In the genomic region with DNA sequence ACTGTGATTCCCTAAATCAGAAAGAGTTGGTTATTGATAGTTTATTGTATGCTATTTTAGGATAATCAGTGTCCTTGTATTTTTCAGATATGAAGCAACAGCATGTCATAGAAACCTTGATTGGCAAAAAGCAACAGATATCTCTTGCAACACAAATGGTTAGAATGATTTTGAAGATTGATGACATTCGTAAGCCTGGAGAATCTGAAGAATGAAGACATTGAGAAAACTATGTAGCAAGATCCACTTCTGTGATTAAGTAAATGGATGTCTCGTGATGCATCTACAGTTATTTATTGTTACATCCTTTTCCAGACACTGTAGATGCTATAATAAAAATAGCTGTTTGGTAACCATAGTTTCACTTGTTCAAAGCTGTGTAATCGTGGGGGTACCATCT, we compare ENCODE assay signal across 26 cellular contexts. TPM values are rescaled to one million over a fixed set of nuclear protein-coding genes. Genes with fewer than 3 reads are reported as not detected.
DNase-seq lines count a peak whose midpoint lies in the region; ATAC-seq, FAIRE-seq and TF ChIP-seq lines count a peak whose summit lies in the region.
"Had no signal": no experiment of that assay in that cellular context is flagged by ENCODE, and none has a peak within 500 bp of the region (broad histone marks: within the 10 kb centered on the region; RNA-seq: fewer than 3 reads in every experiment).

No MANE protein-coding gene starts in this region.

- no peaks in the 10 kb centered on the region for H3K4me1 ChIP-seq in GM12878 (ENCODE audit: control insufficient read depth, insufficient read depth, low read length)
- H3K4me1 ChIP-seq in trophoblast cell (ENCODE audit: control insufficient read depth in 1 of 2, insufficient read depth in 2 of 2, low read length in 2 of 2) = peaks cover under 1 to 2% of the 10 kb centered on the region in 2 experiments
- H3K4me1 ChIP-seq: foreskin keratinocyte, tibial artery had no signal

- H4K91ac ChIP-seq in trophoblast cell (ENCODE audit: low read depth, low read length) = no peak overlapping the region

- TF ChIP-seq EP300 in GM12878 (IDR thresholded peaks at IDR 0.05; ENCODE audit: borderline replicate concordance in 1 of 2, control insufficient read depth in 1 of 2, low read depth in 2 of 2, low read length in 2 of 2) = no peak

- H3K9me3 Mint-ChIP-seq in T-helper 2 cell treated with Interferon-gamma antibody and Interleukin-4, amounts not matched to agents 5 μg/mL and 100 μg/mL, for 36 hours = no peaks in the 10 kb centered on the region
- H3K9me3 Mint-ChIP-seq: activated naive CD4-positive, alpha-beta T cell treated with anti-CD3 and anti-CD28 coated beads, Interleukin-2, amount 10 ng/mL, durations not matched to agents 7 days and 5 days; central memory CD8-positive, alpha-beta T cell had no signal

- H3K27ac ChIP-seq in GM12878 (ENCODE audit: control insufficient read depth, insufficient read depth) = no peak overlapping the region
- no peak overlapping the region for H3K27ac ChIP-seq in trophoblast cell (ENCODE audit: low read depth, low read length)
- H3K27ac ChIP-seq: foreskin keratinocyte, KMS-11, tibial artery had no signal

- intact Hi-C loops in GM12878 (cut with micrococcal nuclease; ENCODE audit: unreplicated experiment) = no loop called here

- H2BK5ac ChIP-seq in trophoblast cell (ENCODE audit: low read depth, low read length, poor library complexity) = no peak overlapping the region

- H3K9me3 ChIP-seq in GM12878 (replicated peaks; ENCODE audit: control insufficient read depth, insufficient read depth, low read length) (no peaks in the 10 kb centered on the region), trophoblast cell (ENCODE audit: insufficient read depth, low read depth, low read length) (no peaks in the 10 kb centered on the region), T-helper 17 cell (ENCODE audit: control insufficient read depth, low read length, poor library complexity, severe bottlenecking) (no peaks in the 10 kb centered on the region)
- H3K9me3 ChIP-seq: tibial artery had no signal

- no peaks in the 10 kb centered on the region for H3K79me1 ChIP-seq in trophoblast cell (ENCODE audit: low read length)

- H4K12ac ChIP-seq in trophoblast cell (ENCODE audit: low read depth, low read length) = no peak overlapping the region

- no peak overlapping the region for H3K9ac ChIP-seq in GM12878 (ENCODE audit: control insufficient read depth, insufficient read depth, low read length)
- no peak overlapping the region for H3K9ac ChIP-seq in trophoblast cell (ENCODE audit: low read length)
- H3K9ac ChIP-seq: KMS-11 had no signal

- 76% methylated on average over 3 of the region's 3 CpGs for WGBS in GM12878 (ENCODE audit: insufficient coverage, insufficient replicate concordance, low lambda C conversion rate, missing lambda C conversion rate)
- no CpG with 5 or more reads among the region's 3 CpGs for WGBS in trophoblast cell (ENCODE audit: extremely low coverage, insufficient coverage, insufficient read length)

- POLR2A ChIA-PET in GM12878 (lab: Charles Lee) = interaction anchor here (1.9 kb wide), 1 partner anchor 14 kb away, joined by 7 read pairs; no protein-coding TSS in a partner anchor

- H3K4me3 Mint-ChIP-seq in T-helper 17 cell = no peak overlapping the region
- H3K4me3 Mint-ChIP-seq in T-helper 2 cell treated with Interferon-gamma antibody and Interleukin-4, amounts not matched to agents 5 μg/mL and 100 μg/mL, for 36 hours = no peak overlapping the region
- H3K4me3 Mint-ChIP-seq: activated CD4-positive, alpha-beta T cell treated with anti-CD3 and anti-CD28 coated beads for 36 hours; activated naive CD4-positive, alpha-beta T cell treated with anti-CD3 and anti-CD28 coated beads, Interleukin-2, amount 10 ng/mL, durations not matched to agents 7 days and 5 days; central memory CD8-positive, alpha-beta T cell had no signal

- no peak overlapping the region for H3K14ac ChIP-seq in trophoblast cell (ENCODE audit: low read length)

- H2AFZ ChIP-seq in GM12878 (ENCODE audit: control insufficient read depth, low read depth, low read length) (no peak overlapping the region), trophoblast cell (ENCODE audit: insufficient read depth, low read length, poor library complexity) (no peak overlapping the region)

- CTCF ChIA-PET in GM12878 (lab: Yijun Ruan, JAX) = interaction anchor here (1.2 kb wide), 1 partner anchor 40 kb away, joined by 3 read pairs; no protein-coding TSS in a partner anchor

- H4K8ac ChIP-seq in trophoblast cell (ENCODE audit: low read depth, low read length) = no peak overlapping the region

- BruUV-seq in GM12878 (replicated peaks; lab: Mats Ljungman, UMichigan) = TSS peak; percentile 7

- SMC1A ChIA-PET in GM12878 (lab: Charles Lee; ENCODE audit: uncharacterized antibody, unreplicated experiment) = interaction anchor here (0.8 to 1.2 kb wide), 2 partner anchors 13 to 19 kb away, joined by 4 to 5 read pairs; no protein-coding TSS in a partner anchor

- H4K20me1 ChIP-seq in GM12878 (ENCODE audit: control insufficient read depth, insufficient read depth) = no peaks in the 10 kb centered on the region

- H3K79me2 ChIP-seq in GM12878 (ENCODE audit: control insufficient read depth, insufficient read depth, low read length) (no peaks in the 10 kb centered on the region), trophoblast cell (ENCODE audit: control insufficient read depth, insufficient read depth, low read length, poor library complexity) (no peaks in the 10 kb centered on the region)

- no peak overlapping the region for H3K27ac Mint-ChIP-seq in T-helper 17 cell
- no peak overlapping the region for H3K27ac Mint-ChIP-seq in T-helper 2 cell treated with Interferon-gamma antibody and Interleukin-4, amounts not matched to agents 5 μg/mL and 100 μg/mL, for 36 hours
- H3K27ac Mint-ChIP-seq: activated CD4-positive, alpha-beta T cell treated with anti-CD3 and anti-CD28 coated beads for 36 hours; activated naive CD4-positive, alpha-beta T cell treated with anti-CD3 and anti-CD28 coated beads, Interleukin-2, amount 10 ng/mL, durations not matched to agents 7 days and 5 days had no signal

- RAD21 ChIA-PET in GM12878 (lab: Charles Lee; ENCODE audit: unreplicated experiment) = no interaction called here

- in situ Hi-C loops in GM12878 (cut with MboI) = no loop called here

- no peak overlapping the region for H2BK12ac ChIP-seq in trophoblast cell (ENCODE audit: low read length)

- H3K4me2 ChIP-seq in GM12878 (ENCODE audit: control insufficient read depth, insufficient read depth) = no peak overlapping the region
- H3K4me2 ChIP-seq in trophoblast cell (ENCODE audit: low read length) = no peak overlapping the region
- H3K4me2 ChIP-seq: KMS-11 had no signal

- peaks cover 6% of the 10 kb centered on the region for H3K36me3 Mint-ChIP-seq in T-helper 17 cell (ENCODE audit: low read depth)
- H3K36me3 Mint-ChIP-seq in T-helper 2 cell treated with Interferon-gamma antibody and Interleukin-4, amounts not matched to agents 5 μg/mL and 100 μg/mL, for 36 hours (ENCODE audit: low read depth) = peaks cover 40% of the 10 kb centered on the region

- no peak for FAIRE-seq in GM12878 (lab: Jason Lieb, UNC)
- FAIRE-seq: islet of Langerhans had no signal

- H3K23ac ChIP-seq in trophoblast cell (ENCODE audit: low read length) = no peak overlapping the region

- no peak overlapping the region for H3K4ac ChIP-seq in trophoblast cell (ENCODE audit: low read depth, low read length)

- H2AK5ac ChIP-seq in trophoblast cell (ENCODE audit: low read length) = no peak overlapping the region

- H3K4me1 Mint-ChIP-seq in T-helper 17 cell = peaks cover 10% of the 10 kb centered on the region
- peaks cover 4% of the 10 kb centered on the region for H3K4me1 Mint-ChIP-seq in T-helper 2 cell treated with Interferon-gamma antibody and Interleukin-4, amounts not matched to agents 5 μg/mL and 100 μg/mL, for 36 hours (ENCODE audit: low read depth)
- H3K4me1 Mint-ChIP-seq: activated naive CD4-positive, alpha-beta T cell treated with anti-CD3 and anti-CD28 coated beads, Interleukin-2, amount 10 ng/mL, durations not matched to agents 7 days and 5 days had no signal

- H3K36me3 ChIP-seq in GM12878 (ENCODE audit: control insufficient read depth in 2 of 2, insufficient read depth in 2 of 2, low read length in 1 of 2) = peaks cover 20 to 38% of the 10 kb centered on the region in 2 experiments
- H3K36me3 ChIP-seq in trophoblast cell (ENCODE audit: control insufficient read depth in 1 of 2, insufficient read depth in 2 of 2, low read length in 2 of 2) = peaks cover 24 to 37% of the 10 kb centered on the region in 2 experiments

- H3K27me3 Mint-ChIP-seq in T-helper 17 cell = no peaks in the 10 kb centered on the region
- no peaks in the 10 kb centered on the region for H3K27me3 Mint-ChIP-seq in T-helper 2 cell treated with Interferon-gamma antibody and Interleukin-4, amounts not matched to agents 5 μg/mL and 100 μg/mL, for 36 hours (ENCODE audit: low read depth)
- H3K27me3 Mint-ChIP-seq: activated CD4-positive, alpha-beta T cell treated with anti-CD3 and anti-CD28 coated beads for 36 hours; activated naive CD4-positive, alpha-beta T cell treated with anti-CD3 and anti-CD28 coated beads, Interleukin-2, amount 10 ng/mL, durations not matched to agents 7 days and 5 days; central memory CD8-positive, alpha-beta T cell had no signal

- no peak overlapping the region for H3K18ac ChIP-seq in trophoblast cell (ENCODE audit: low read length)

- H3K4me3 ChIP-seq in GM12878 (no peak overlapping the region), trophoblast cell (ENCODE audit: low read depth, low read length) (no peak overlapping the region)
- H3K4me3 ChIP-seq: tibial artery had no signal

- no peaks in the 10 kb centered on the region for H3K27me3 ChIP-seq in GM12878 (replicated peaks in 1 of 2; ENCODE audit: control insufficient read depth in 2 of 2, insufficient read depth in 2 of 2, low read length in 1 of 2)
- H3K27me3 ChIP-seq in trophoblast cell (ENCODE audit: insufficient read depth, low read length) = no peaks in the 10 kb centered on the region
- H3K27me3 ChIP-seq: foreskin keratinocyte, tibial artery had no signal

- TF ChIP-seq RAD21 in GM12878 (IDR thresholded peaks at IDR 0.05; ENCODE audit: insufficient read depth, low read depth, low read length) = no peak

- ATAC-seq in GM12878 (no peak), GM18861 (IDR thresholded peaks at IDR 0.05; ENCODE audit: unreplicated experiment) (no peak), T-helper 17 cell (no peak)
- ATAC-seq: activated CD4-positive, alpha-beta T cell treated with anti-CD3 and anti-CD28 coated beads for 36 hours; foreskin keratinocyte; left ventricle myocardium superior had no signal

- no peak overlapping the region for H2BK120ac ChIP-seq in trophoblast cell (ENCODE audit: insufficient read depth, low read length, poor library complexity)

- no peak for TF ChIP-seq CTCF in GM12878 (IDR thresholded peaks at IDR 0.05 in 2 of 3, conservative IDR thresholded peaks at IDR 0.05 in 1 of 3; ENCODE audit: control insufficient read depth in 2 of 3, extremely low read depth in 1 of 3, insufficient read depth in 1 of 3, low read depth in 3 of 3, low read length in 3 of 3)

- no peak for TF ChIP-seq POLR2A in GM12878 (IDR thresholded peaks at IDR 0.05; ENCODE audit: low read depth, low read length)

- DNase-seq in NOMO-1 (lab: John Stamatoyannopoulos, UW; ENCODE audit: unreplicated experiment in 2 of 2) = peak; percentile 29 to 93
- DNase-seq in NOMO-1 treated with dmso at 0.1 percent for 144 hours (lab: John Stamatoyannopoulos, UW; ENCODE audit: unreplicated experiment) = no peak
- peak; percentile 63 for DNase-seq in HCEC 1CT
- DNase-seq in GM12878 (ENCODE audit: low read depth, low spot score) = no peak
- peak; percentile 13 to 80 for DNase-seq in trophoblast cell
- DNase-seq in T-helper 17 cell = no peak
- DNase-seq in T-helper 2 cell treated with Interferon-gamma antibody and Interleukin-4, amounts not matched to agents 5 μg/mL and 100 μg/mL, for 36 hours (ENCODE audit: low spot score) = no peak
- DNase-seq: 8988T; activated CD4-positive, alpha-beta T cell treated with anti-CD3 and anti-CD28 coated beads for 36 hours; activated naive CD4-positive, alpha-beta T cell treated with anti-CD3 and anti-CD28 coated beads, Interleukin-2, amount 10 ng/mL, durations not matched to agents 7 days and 5 days; COR-L47; DMS79 treated with DMSO at 0.1 percent for 48 hours; foreskin keratinocyte; left ventricle myocardium superior; NCI-H1048; NCI-H1930; NCI-H2227 treated with DMSO at 0.1 percent for 48 hours; NCI-H748 treated with DMSO at 0.1 percent for 48 hours; Right ventricle myocardium superior; stimulated activated CD4-positive, alpha-beta T cell treated with anti-CD3 and anti-CD28 coated beads, Interleukin-2, amount 100 ng/mL, for 48 hours; stimulated activated naive CD4-positive, alpha-beta T cell treated with Interleukin-2 at 50 U/mL for 16 hours; tibial artery had no signal

RNA-seq across cellular contexts. Expression of a gene that starts 14.5 kb away (rescaled TPM):
- total RNA-seq in GM12878 (2013; cell fraction: nucleolus; rRNA removed) = 110 and 131 TPM in 2 replicates
- total RNA-seq in GM12878 (2014; rRNA removed) (496 and 554 TPM in 2 replicates), GM12878 (2014; rRNA removed; fragmentation: Illumina TruSeq; extraction: Trizol) (629 and 637 TPM in 2 replicates), GM12878 (2021) (347 and 376 TPM in 2 replicates), T-helper 17 cell (10 to 100 TPM; 62.6 to 73.0 TPM)
- 120 TPM for polyA plus RNA-seq in GM12878 (2011; ENCODE audit: low read depth)
- polyA plus RNA-seq in GM12878 (2011; rRNA removed) (518 and 520 TPM in 2 replicates), GM12878 (2014; fragmentation: Illumina TruSeq; extraction: Trizol) (568 and 654 TPM in 2 replicates), GM12878 (2014; fragmentation: Nextera tagmentation; extraction: Ambion mirVana) (100 to 1,000 TPM; 435 to 606 TPM), GM12878 (2014; rRNA removed) (431 and 454 TPM in 2 replicates), GM12878 (2016; fragmentation: Nextera tagmentation; extraction: Ambion mirVana) (100 to 1,000 TPM; 633 to 634 TPM)
- 366 and 397 TPM in 2 replicates for polyA plus RNA-seq in GM12878 (2011; cell fraction: cytosol; rRNA removed)
- 238 and 312 TPM in 2 replicates for polyA plus RNA-seq in GM12878 (2011; cell fraction: nucleus; rRNA removed)
- 203 and 270 TPM in 2 replicates for polyA plus RNA-seq in GM12878 (2012)
- polyA minus RNA-seq in GM12878 (2011; rRNA and poly(A)+ RNA removed) = 561 and 738 TPM in 2 replicates
- 181 and 233 TPM in 2 replicates for polyA minus RNA-seq in GM12878 (2011; cell fraction: cytosol; rRNA and poly(A)+ RNA removed)
- polyA minus RNA-seq in GM12878 (2011; cell fraction: nucleus; rRNA and poly(A)+ RNA removed) = 68.4 and 134 TPM in 2 replicates
- polyA plus RNA-seq in trophoblast cell (2013) = 174 and 175 TPM in 2 replicates

RNA-seq across cellular contexts. Expression of a gene that starts 14.9 kb away (rescaled TPM):
- 78.1 and 85.8 TPM in 2 replicates for total RNA-seq in GM12878 (2013; cell fraction: nucleolus; rRNA removed)
- total RNA-seq in GM12878 (2014; rRNA removed) = 19.3 and 22.3 TPM in 2 replicates
- total RNA-seq in GM12878 (2014; rRNA removed; fragmentation: Illumina TruSeq; extraction: Trizol) = 23.1 and 25.0 TPM in 2 replicates
- 19.1 and 21.9 TPM in 2 replicates for total RNA-seq in GM12878 (2021)
- polyA plus RNA-seq in GM12878 (2011; ENCODE audit: low read depth) = 12.2 TPM
- 26.3 and 34.7 TPM in 2 replicates for polyA plus RNA-seq in GM12878 (2011; rRNA removed)
- 13.5 and 25.3 TPM in 2 replicates for polyA plus RNA-seq in GM12878 (2011; cell fraction: cytosol; rRNA removed)
- polyA plus RNA-seq in GM12878 (2011; cell fraction: nucleus; rRNA removed) = 20.9 and 24.0 TPM in 2 replicates
- 8.9 and 9.6 TPM in 2 replicates for polyA plus RNA-seq in GM12878 (2012)
- polyA plus RNA-seq in GM12878 (2014; fragmentation: Illumina TruSeq; extraction: Trizol) = 24.0 and 27.8 TPM in 2 replicates
- polyA plus RNA-seq in GM12878 (2014; fragmentation: Nextera tagmentation; extraction: Ambion mirVana) = 10 to 100 TPM; 24.1 to 32.4 TPM
- polyA plus RNA-seq in GM12878 (2014; rRNA removed) = 20.3 and 21.2 TPM in 2 replicates
- polyA plus RNA-seq in GM12878 (2016; fragmentation: Nextera tagmentation; extraction: Ambion mirVana) = 10 to 100 TPM; 26.3 to 29.7 TPM
- polyA minus RNA-seq in GM12878 (2011; rRNA and poly(A)+ RNA removed) = 23.6 and 23.7 TPM in 2 replicates
- 6.8 and 8.2 TPM in 2 replicates for polyA minus RNA-seq in GM12878 (2011; cell fraction: cytosol; rRNA and poly(A)+ RNA removed)
- 15.7 and 31.0 TPM in 2 replicates for polyA minus RNA-seq in GM12878 (2011; cell fraction: nucleus; rRNA and poly(A)+ RNA removed)
- polyA plus RNA-seq in trophoblast cell (2013) = 7.2 and 9.3 TPM in 2 replicates
- 1 to 10 TPM; 6.1 to 6.5 TPM for total RNA-seq in T-helper 17 cell

RNA-seq across cellular contexts. Expression of a gene that starts 43.1 kb away (rescaled TPM):
- total RNA-seq in GM12878 (2013; cell fraction: nucleolus; rRNA removed) = 1.0 TPM in 1 of 2 replicates, not detected in the other
- total RNA-seq in GM12878 (2014; rRNA removed) (1.8 and 2.0 TPM in 2 replicates), GM12878 (2014; rRNA removed; fragmentation: Illumina TruSeq; extraction: Trizol) (4.2 and 4.7 TPM in 2 replicates), GM12878 (2021) (8.0 TPM in 2 replicates), T-helper 17 cell (under 1 TPM; 0.22 to 0.39 TPM)
- polyA plus RNA-seq in GM12878 (2011; ENCODE audit: low read depth) = 3.8 TPM
- polyA plus RNA-seq in GM12878 (2011; rRNA removed) (3.4 and 5.0 TPM in 2 replicates), GM12878 (2014; fragmentation: Illumina TruSeq; extraction: Trizol) (9.2 and 13.6 TPM in 2 replicates), GM12878 (2014; fragmentation: Nextera tagmentation; extraction: Ambion mirVana) (1 to 10 TPM; 4.9 to 7.0 TPM), GM12878 (2014; rRNA removed) (9.0 and 10.5 TPM in 2 replicates), GM12878 (2016; fragmentation: Nextera tagmentation; extraction: Ambion mirVana) (10 to 100 TPM; 13.6 to 15.6 TPM)
- polyA plus RNA-seq in GM12878 (2011; cell fraction: cytosol; rRNA removed) = 6.4 and 8.6 TPM in 2 replicates
- polyA plus RNA-seq in GM12878 (2011; cell fraction: nucleus; rRNA removed) = 1.0 and 1.8 TPM in 2 replicates
- 7.7 and 10.0 TPM in 2 replicates for polyA plus RNA-seq in GM12878 (2012)
- 3.1 and 4.4 TPM in 2 replicates for polyA minus RNA-seq in GM12878 (2011; rRNA and poly(A)+ RNA removed)
- 3.3 and 5.4 TPM in 2 replicates for polyA minus RNA-seq in GM12878 (2011; cell fraction: cytosol; rRNA and poly(A)+ RNA removed)
- polyA minus RNA-seq in GM12878 (2011; cell fraction: nucleus; rRNA and poly(A)+ RNA removed) = 0.97 and 2.9 TPM in 2 replicates
- polyA plus RNA-seq in trophoblast cell (2013) = 7.8 and 8.8 TPM in 2 replicates

Comparison
In these comparisons a context has a peak if more than half of its experiments do, and no peak if none do; other contexts are left out.
1. DNase-seq: peak in NOMO-1 (2 of 2), HCEC 1CT (single experiment) and trophoblast cell (2 of 2); none in NOMO-1 treated with dmso at 0.1 percent for 144 hours (single experiment), GM12878 (single experiment), T-helper 17 cell (0 of 3) and T-helper 2 cell treated with Interferon-gamma antibody and Interleukin-4, amounts not matched to agents 5 μg/mL and 100 μg/mL, for 36 hours (single experiment).